ENCODE assay signal across 21 cellular contexts in genomic region chr10:103732339-103732738, GRCh38.
"Had no signal": no experiment of that assay in that cellular context is flagged by ENCODE, and none has a peak within 500 bp of the region (broad histone marks: within the 10 kb centered on the region; RNA-seq: fewer than 3 reads in every experiment).

No MANE protein-coding gene starts in this region.

- H3K27ac ChIP-seq: coronary artery, heart left ventricle, psoas muscle, spleen, suprapubic skin, upper lobe of right lung had no signal

- H3K4me1 Mint-ChIP-seq: immature natural killer cell, natural killer cell had no signal

- ATAC-seq: heart left ventricle, left cardiac atrium, natural killer cell, psoas muscle, upper lobe of right lung had no signal

- DNase-seq: activated CD4-positive, alpha-beta T cell treated with anti-CD3 and anti-CD28 coated beads, Interleukin-2, amount 10 ng/mL, durations not matched to agents 24 days and 14 days; activated CD4-positive, CD25-positive, alpha-beta regulatory T cell; activated CD8-positive, alpha-beta memory T cell treated with anti-CD3 and anti-CD28 coated beads, Interleukin-2, amount 50 U/mL, for 48 hours; activated gamma-delta T cell treated with Interleukin-2 at 50 U/mL for 16 hours; amniotic stem cell; central memory CD4-positive, alpha-beta T cell; heart left ventricle; immature natural killer cell; left cardiac atrium; natural killer cell; nucleus accumbens; psoas muscle; spleen; SW 1271; upper lobe of right lung had no signal

- H3K27me3 ChIP-seq: heart left ventricle, spleen, suprapubic skin, upper lobe of right lung had no signal

- FAIRE-seq: frontal cortex had no signal

- H3K9me3 Mint-ChIP-seq: activated CD4-positive, alpha-beta T cell treated with anti-CD3 and anti-CD28 coated beads, Interleukin-2, amount 10 ng/mL, durations not matched to agents 24 days and 14 days; immature natural killer cell; natural killer cell; stimulated activated naive CD8-positive, alpha-beta T cell treated with anti-CD3 and anti-CD28 coated beads, Interleukin-15, Interleukin-2, amounts not matched to agents 100 ng/mL and 50 ng/mL, for 24 hours had no signal

- H3K4me3 ChIP-seq: coronary artery, heart left ventricle, lung, psoas muscle, spleen, suprapubic skin, upper lobe of right lung had no signal

- H3K4me1 ChIP-seq: psoas muscle, upper lobe of right lung had no signal

- H3K36me3 Mint-ChIP-seq: activated naive CD8-positive, alpha-beta T cell; immature natural killer cell; natural killer cell had no signal

- H3K36me3 ChIP-seq: spleen, suprapubic skin, upper lobe of right lung had no signal

- H3K27ac Mint-ChIP-seq: activated CD4-positive, alpha-beta T cell treated with anti-CD3 and anti-CD28 coated beads, Interleukin-2, amount 10 ng/mL, durations not matched to agents 24 days and 14 days; activated naive CD8-positive, alpha-beta T cell; immature natural killer cell; natural killer cell; stimulated activated naive CD8-positive, alpha-beta T cell treated with anti-CD3 and anti-CD28 coated beads, Interleukin-15, Interleukin-2, amounts not matched to agents 100 ng/mL and 50 ng/mL, for 24 hours had no signal

- H3K9me3 ChIP-seq: heart left ventricle, psoas muscle, spleen, suprapubic skin, upper lobe of right lung had no signal

- H3K27me3 Mint-ChIP-seq: activated CD4-positive, alpha-beta T cell treated with anti-CD3 and anti-CD28 coated beads, Interleukin-2, amount 10 ng/mL, durations not matched to agents 24 days and 14 days; activated naive CD8-positive, alpha-beta T cell; stimulated activated naive CD8-positive, alpha-beta T cell treated with anti-CD3 and anti-CD28 coated beads, Interleukin-15, Interleukin-2, amounts not matched to agents 100 ng/mL and 50 ng/mL, for 24 hours had no signal

- H3K4me3 Mint-ChIP-seq: activated CD4-positive, alpha-beta T cell treated with anti-CD3 and anti-CD28 coated beads, Interleukin-2, amount 10 ng/mL, durations not matched to agents 24 days and 14 days; activated naive CD8-positive, alpha-beta T cell; immature natural killer cell; natural killer cell; stimulated activated naive CD8-positive, alpha-beta T cell treated with anti-CD3 and anti-CD28 coated beads, Interleukin-15, Interleukin-2, amounts not matched to agents 100 ng/mL and 50 ng/mL, for 24 hours had no signal
